Comparison of ENCODE assay signal across 27 cellular contexts in genomic region chr4:52949336-52949735, GRCh38.
"Had no signal": no experiment of that assay in that cellular context is flagged by ENCODE, and none has a peak within 500 bp of the region (broad histone marks: within the 10 kb centered on the region; RNA-seq: fewer than 3 reads in every experiment).

No MANE protein-coding gene starts in this region.

- H3K27ac ChIP-seq: esophagus muscularis mucosa, foreskin keratinocyte, left lung, lower lobe of right lung, ovary, prostate gland, upper lobe of left lung had no signal

- H3K4me1 ChIP-seq: esophagus muscularis mucosa, foreskin keratinocyte, left lung, lower lobe of right lung, prostate gland, upper lobe of left lung had no signal

- H3K4me3 Mint-ChIP-seq: activated CD4-positive, alpha-beta T cell treated with anti-CD3 and anti-CD28 coated beads for 36 hours; activated CD8-positive, alpha-beta memory T cell treated with anti-CD3 and anti-CD28 coated beads, Interleukin-2, amount 10 ng/mL, durations not matched to agents 7 days and 5 days; activated CD8-positive, alpha-beta T cell treated with anti-CD3 and anti-CD28 coated beads, Interleukin-2, amount 10 ng/mL, durations not matched to agents 7 days and 5 days; natural killer cell; stimulated activated memory B cell treated with anti-CD40 and anti-IgM and Interleukin-4, amounts not matched to agents 10 μg/mL and 1 μg/mL and 100 μg/mL, for 72 hours; stimulated activated naive CD8-positive, alpha-beta T cell treated with anti-CD3 and anti-CD28 coated beads, Interleukin-15, amount 100 ng/mL, for 72 hours; T-helper 2 cell treated with Interferon-gamma antibody and Interleukin-4, amounts not matched to agents 5 μg/mL and 100 μg/mL, for 36 hours had no signal

- H3K36me3 Mint-ChIP-seq: activated CD8-positive, alpha-beta memory T cell treated with anti-CD3 and anti-CD28 coated beads, Interleukin-2, amount 10 ng/mL, durations not matched to agents 7 days and 5 days had no signal

- H3K9me3 Mint-ChIP-seq: activated naive CD4-positive, alpha-beta T cell treated with anti-CD3 and anti-CD28 coated beads, Interleukin-2, amount 50 U/mL, for 72 hours; natural killer cell; stimulated activated memory B cell treated with anti-CD40 and anti-IgM and Interleukin-4, amounts not matched to agents 10 μg/mL and 1 μg/mL and 100 μg/mL, for 72 hours; stimulated activated naive CD8-positive, alpha-beta T cell treated with anti-CD3 and anti-CD28 coated beads, Interleukin-15, amount 100 ng/mL, for 72 hours; T-helper 2 cell treated with Interferon-gamma antibody and Interleukin-4, amounts not matched to agents 5 μg/mL and 100 μg/mL, for 36 hours had no signal

- H3K9me3 ChIP-seq: esophagus muscularis mucosa, left lung, lower lobe of right lung, ovary, prostate gland, upper lobe of left lung had no signal

- H3K36me3 ChIP-seq: esophagus muscularis mucosa, left lung, lower lobe of right lung, ovary, prostate gland, upper lobe of left lung had no signal

- H3K4me1 Mint-ChIP-seq: activated CD4-positive, alpha-beta T cell treated with anti-CD3 and anti-CD28 coated beads for 36 hours; activated CD8-positive, alpha-beta memory T cell treated with anti-CD3 and anti-CD28 coated beads, Interleukin-2, amount 10 ng/mL, durations not matched to agents 7 days and 5 days; natural killer cell; stimulated activated memory B cell treated with anti-CD40 and anti-IgM and Interleukin-4, amounts not matched to agents 10 μg/mL and 1 μg/mL and 100 μg/mL, for 72 hours; stimulated activated naive CD8-positive, alpha-beta T cell treated with anti-CD3 and anti-CD28 coated beads, Interleukin-15, amount 100 ng/mL, for 72 hours had no signal

- H3K27ac Mint-ChIP-seq: activated CD4-positive, alpha-beta T cell treated with anti-CD3 and anti-CD28 coated beads for 36 hours; activated CD8-positive, alpha-beta memory T cell treated with anti-CD3 and anti-CD28 coated beads, Interleukin-2, amount 10 ng/mL, durations not matched to agents 7 days and 5 days; activated CD8-positive, alpha-beta T cell treated with anti-CD3 and anti-CD28 coated beads, Interleukin-2, amount 10 ng/mL, durations not matched to agents 7 days and 5 days; activated naive CD4-positive, alpha-beta T cell treated with anti-CD3 and anti-CD28 coated beads, Interleukin-2, amount 50 U/mL, for 72 hours; natural killer cell; stimulated activated memory B cell treated with anti-CD40 and anti-IgM and Interleukin-4, amounts not matched to agents 10 μg/mL and 1 μg/mL and 100 μg/mL, for 72 hours; T-helper 2 cell treated with Interferon-gamma antibody and Interleukin-4, amounts not matched to agents 5 μg/mL and 100 μg/mL, for 36 hours had no signal

- H3K27me3 Mint-ChIP-seq: activated CD4-positive, alpha-beta T cell treated with anti-CD3 and anti-CD28 coated beads for 36 hours; activated CD8-positive, alpha-beta memory T cell treated with anti-CD3 and anti-CD28 coated beads, Interleukin-2, amount 10 ng/mL, durations not matched to agents 7 days and 5 days; stimulated activated memory B cell treated with anti-CD40 and anti-IgM and Interleukin-4, amounts not matched to agents 10 μg/mL and 1 μg/mL and 100 μg/mL, for 72 hours; stimulated activated naive CD8-positive, alpha-beta T cell treated with anti-CD3 and anti-CD28 coated beads, Interleukin-15, amount 100 ng/mL, for 72 hours had no signal

- DNase-seq: activated CD4-positive, alpha-beta T cell treated with anti-CD3 and anti-CD28 coated beads for 36 hours; activated CD4-positive, CD25-positive, alpha-beta regulatory T cell; activated CD8-positive, alpha-beta memory T cell treated with anti-CD3 and anti-CD28 coated beads, Interleukin-2, amount 10 ng/mL, durations not matched to agents 7 days and 5 days; activated CD8-positive, alpha-beta T cell treated with anti-CD3 and anti-CD28 coated beads, Interleukin-2, amount 10 ng/mL, durations not matched to agents 7 days and 5 days; activated naive CD4-positive, alpha-beta T cell; activated T-cell treated with anti-CD3 and anti-CD28 coated beads, Interleukin-2, amount 50 U/mL, for 48 hours; dermis blood vessel endothelial cell; effector CD4-positive, alpha-beta T cell; left lung; lower lobe of right lung; mesenchymal stem cell; natural killer cell; ovary; retina; small intestine; stimulated activated CD4-positive, alpha-beta T cell treated with anti-CD3 and anti-CD28 coated beads, Interleukin-4, amount 100 ng/mL, for 24 hours; stimulated activated CD8-positive, alpha-beta memory T cell treated with anti-CD3 and anti-CD28 coated beads, Interleukin-4, amount 100 ng/mL, for 48 hours; stimulated activated naive CD8-positive, alpha-beta T cell treated with anti-CD3 and anti-CD28 coated beads, Interleukin-15, amount 100 ng/mL, for 72 hours; substantia nigra; upper lobe of left lung had no signal

- ATAC-seq: activated CD4-positive, alpha-beta T cell treated with anti-CD3 and anti-CD28 coated beads for 36 hours; activated CD8-positive, alpha-beta memory T cell treated with anti-CD3 and anti-CD28 coated beads, Interleukin-2, amount 10 ng/mL, durations not matched to agents 7 days and 5 days; activated CD8-positive, alpha-beta T cell treated with anti-CD3 and anti-CD28 coated beads, Interleukin-2, amount 10 ng/mL, durations not matched to agents 7 days and 5 days; activated naive CD4-positive, alpha-beta T cell treated with anti-CD3 and anti-CD28 coated beads, Interleukin-2, amount 50 U/mL, for 72 hours; foreskin keratinocyte; left lung; lower lobe of right lung; natural killer cell; sciatic nerve; stimulated activated memory B cell treated with anti-CD40 and anti-IgM and Interleukin-4, amounts not matched to agents 10 μg/mL and 1 μg/mL and 100 μg/mL, for 72 hours; stimulated activated naive CD8-positive, alpha-beta T cell treated with anti-CD3 and anti-CD28 coated beads, Interleukin-15, amount 100 ng/mL, for 72 hours had no signal

- H3K4me3 ChIP-seq: esophagus muscularis mucosa, left lung, lower lobe of right lung, ovary, prostate gland, upper lobe of left lung had no signal

- H3K27me3 ChIP-seq: esophagus muscularis mucosa, foreskin keratinocyte, left lung, ovary, upper lobe of left lung had no signal
